ENCODE assay signal across 9 cellular contexts in the genomic region with DNA sequence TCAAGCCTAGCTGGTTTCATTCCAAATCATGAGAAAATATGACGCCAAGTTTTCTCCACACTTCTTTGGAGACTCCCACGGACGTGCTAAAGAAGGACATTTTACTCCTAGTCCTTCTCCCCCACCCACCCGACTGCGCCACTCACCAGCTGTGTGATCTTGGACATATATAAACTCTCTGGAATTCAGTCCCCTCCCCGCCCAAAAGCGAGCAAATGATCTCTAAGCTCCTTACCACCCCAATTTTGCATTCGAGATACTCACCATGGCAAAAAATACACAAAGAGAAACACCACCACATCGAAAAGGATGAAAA. TPM values are rescaled to one million over a fixed set of nuclear protein-coding genes. Genes with fewer than 3 reads are reported as not detected.
DNase-seq lines count a peak whose midpoint lies in the region; ATAC-seq, FAIRE-seq and TF ChIP-seq lines count a peak whose summit lies in the region.
"Had no signal": no experiment of that assay in that cellular context is flagged by ENCODE, and none has a peak within 500 bp of the region (broad histone marks: within the 10 kb centered on the region; RNA-seq: fewer than 3 reads in every experiment).

No MANE protein-coding gene starts in this region.

- peaks cover 37% of the 10 kb centered on the region for H3K79me2 ChIP-seq in keratinocyte (ENCODE audit: control insufficient read depth, insufficient read depth, low read length)

- peak overlapping the region; percentile 92 for H3K4me2 ChIP-seq in keratinocyte (ENCODE audit: control insufficient read depth, extremely low read depth, insufficient read depth, low read depth, low read length)

- H4K20me1 ChIP-seq in keratinocyte (ENCODE audit: control insufficient read depth, extremely low read depth, insufficient read depth, low read length) = no peaks in the 10 kb centered on the region

- FAIRE-seq in keratinocyte (lab: Jason Lieb, UNC) = no peak

- no peaks in the 10 kb centered on the region for H3K27me3 ChIP-seq in CD8-positive, alpha-beta T cell (ENCODE audit: insufficient read depth, low read length)
- H3K27me3 ChIP-seq in keratinocyte (ENCODE audit: control insufficient read depth, extremely low read depth, insufficient read depth, low read length) = no peaks in the 10 kb centered on the region

- CTCF ChIA-PET in CD8-positive, alpha-beta T cell (lab: Charles Lee) = interaction anchor here (0.6 to 1.6 kb wide), 8 partner anchors 9 to 258 kb away, joined by 3 to 7 read pairs (median 4); no protein-coding TSS in a partner anchor

- H3K4me3 Mint-ChIP-seq in CD8-positive, alpha-beta T cell = peak overlapping the region; percentile 99
- peak overlapping the region; percentile 94 to 100 (median 96) for H3K4me3 Mint-ChIP-seq in brain

- H2AFZ ChIP-seq in keratinocyte (ENCODE audit: control insufficient read depth, low read length) = peak overlapping the region; percentile 94

- dilution Hi-C loops in keratinocyte (cut with MboI; ENCODE audit: extremely low pct_ligation_motif_present, low sequenced_read_pairs) = no loop called here

- POLR2A ChIA-PET in CD8-positive, alpha-beta T cell (lab: Charles Lee) = interaction anchor here (1.0 to 2.8 kb wide), 11 partner anchors 9 to 464 kb away, joined by 3 to 13 read pairs (median 4); a partner anchor contains a TSS

- peak overlapping the region; percentile 97 for H3K4me3 ChIP-seq in CD8-positive, alpha-beta T cell (ENCODE audit: low read depth, low read length)
- H3K4me3 ChIP-seq in keratinocyte (ENCODE audit: control insufficient read depth in 2 of 3, extremely low read depth in 1 of 3, insufficient read depth in 2 of 3, low read depth in 1 of 3, low read length in 3 of 3) = peak overlapping the region; percentile 84 to 96 (median 84)

- H3K36me3 ChIP-seq in CD8-positive, alpha-beta T cell (ENCODE audit: insufficient read depth, low read length) = no peaks in the 10 kb centered on the region
- peaks cover 0 to 1% of the 10 kb centered on the region in 2 experiments for H3K36me3 ChIP-seq in keratinocyte (ENCODE audit: control insufficient read depth in 2 of 2, extremely low read depth in 1 of 2, insufficient read depth in 2 of 2, low read length in 2 of 2)

- DNase-seq in CD8-positive, alpha-beta T cell = peak in 5 of 7 experiments; percentile 21 to 66 (median 38)
- DNase-seq in M059J (ENCODE audit: low read depth) = peak; percentile 55
- no peak for DNase-seq in keratinocyte (ENCODE audit: low read depth, low spot score)
- DNase-seq in stimulated activated CD8-positive, alpha-beta memory T cell treated with anti-CD3 and anti-CD28 coated beads, Interleukin-12 subunit alpha, Interleukin-12 subunit beta, amount 100 ng/mL, for 24 hours (ENCODE audit: extremely low read depth) = peak; percentile 0
- no peak for DNase-seq in 8988T
- no peak for DNase-seq in NCI-H2227 treated with DMSO at 0.1 percent for 48 hours (lab: John Stamatoyannopoulos, UW)

- no peak for TF ChIP-seq CTCF in CD8-positive, alpha-beta T cell (IDR thresholded peaks at IDR 0.05)
- no peak for TF ChIP-seq CTCF in brain (conservative IDR thresholded peaks at IDR 0.05)
- no peak for TF ChIP-seq CTCF in keratinocyte (optimal IDR thresholded peaks at IDR 0.05 in 1 of 3, IDR thresholded peaks at IDR 0.05 in 1 of 3, conservative IDR thresholded peaks at IDR 0.05 in 1 of 3; ENCODE audit: extremely low read depth in 1 of 3, insufficient read depth in 2 of 3, low read length in 3 of 3)

- peaks cover 36% of the 10 kb centered on the region for H3K36me3 Mint-ChIP-seq in CD8-positive, alpha-beta T cell
- peaks cover 39% of the 10 kb centered on the region for H3K36me3 Mint-ChIP-seq in brain

- peaks cover 36% of the 10 kb centered on the region for H3K4me1 Mint-ChIP-seq in CD8-positive, alpha-beta T cell (ENCODE audit: low read depth)
- H3K4me1 Mint-ChIP-seq in brain = peaks cover 60% of the 10 kb centered on the region

- peaks cover 20% of the 10 kb centered on the region for H3K4me1 ChIP-seq in CD8-positive, alpha-beta T cell (ENCODE audit: insufficient read depth, low read length)
- peaks cover 9% of the 10 kb centered on the region for H3K4me1 ChIP-seq in keratinocyte (ENCODE audit: control insufficient read depth, extremely low read depth, insufficient read depth, low read length)

- intact Hi-C loops in CD8-positive, alpha-beta T cell (cut with DNase I, micrococcal nuclease) = loop anchor here (1.0 to 10.0 kb wide), 7 partner anchors 87 to 1021 kb away; a partner anchor contains a TSS

- peak overlapping the region; percentile 97 for H3K9ac ChIP-seq in keratinocyte (ENCODE audit: control insufficient read depth, extremely low read depth, insufficient read depth, low read length)

- peak overlapping the region; percentile 99 for H3K27ac Mint-ChIP-seq in CD8-positive, alpha-beta T cell
- H3K27ac Mint-ChIP-seq in brain = peak overlapping the region; percentile 90 to 100 (median 99)

- no peaks in the 10 kb centered on the region for H3K9me3 ChIP-seq in CD8-positive, alpha-beta T cell (ENCODE audit: low read length)
- H3K9me3 ChIP-seq in keratinocyte (ENCODE audit: control insufficient read depth, low read depth, low read length) = no peaks in the 10 kb centered on the region

- peak overlapping the region; percentile 95 for H3K27ac ChIP-seq in CD8-positive, alpha-beta T cell (ENCODE audit: low read depth, low read length)
- peak overlapping the region; percentile 96 for H3K27ac ChIP-seq in keratinocyte (ENCODE audit: control insufficient read depth, insufficient read depth, low read length)

- peaks cover 2% of the 10 kb centered on the region for H3K9me3 Mint-ChIP-seq in CD8-positive, alpha-beta T cell
- peaks cover 0 to 8% (median 0%) of the 10 kb centered on the region in 5 experiments for H3K9me3 Mint-ChIP-seq in brain

- ATAC-seq in CD8-positive, alpha-beta T cell = peak; percentile 24
- ATAC-seq in GM21786 (IDR thresholded peaks at IDR 0.05; ENCODE audit: unreplicated experiment) = peak; percentile 11

- no peaks in the 10 kb centered on the region for H3K27me3 Mint-ChIP-seq in CD8-positive, alpha-beta T cell (ENCODE audit: low read depth)
- H3K27me3 Mint-ChIP-seq in brain = peaks cover 14% of the 10 kb centered on the region

- H3K9me1 ChIP-seq in keratinocyte (ENCODE audit: control insufficient read depth, extremely low read depth, insufficient read depth, low read length) = no peaks in the 10 kb centered on the region

RNA-seq across cellular contexts. Expression of a gene that starts 21.9 kb away (rescaled TPM):
- total RNA-seq in CD8-positive, alpha-beta T cell = not detected
- total RNA-seq in M059J (2014; rRNA removed; shearing (Covaris generic)) = not detected in 2 replicates
- polyA plus RNA-seq in brain (ENCODE audit: insufficient read depth, low read depth, low replicate concordance) = not detected
- polyA plus RNA-seq in keratinocyte = not detected in 3 replicates
- not detected for polyA plus RNA-seq in keratinocyte (2011; ENCODE audit: low read depth)
- polyA plus RNA-seq in keratinocyte (2011; cell fraction: cytosol; rRNA removed) = not detected in 2 replicates
- not detected in 2 replicates for polyA plus RNA-seq in keratinocyte (2011; cell fraction: nucleus; rRNA removed)
- 0.08 TPM in 1 of 2 replicates, not detected in the other for polyA plus RNA-seq in keratinocyte (2012; ENCODE audit: low replicate concordance)
- not detected in 3 replicates for polyA minus RNA-seq in keratinocyte
- polyA minus RNA-seq in keratinocyte (2011; cell fraction: cytosol; rRNA and poly(A)+ RNA removed) = not detected
- not detected in 2 replicates for polyA minus RNA-seq in keratinocyte (2011; cell fraction: nucleus; rRNA and poly(A)+ RNA removed)
- total RNA-seq: NCI-H460 had no signal

Comparison
In these comparisons a context has a peak if more than half of its experiments do, and no peak if none do; other contexts are left out.
1. DNase-seq: peak in CD8-positive, alpha-beta T cell (5 of 7), M059J (single experiment) and stimulated activated CD8-positive, alpha-beta memory T cell treated with anti-CD3 and anti-CD28 coated beads, Interleukin-12 subunit alpha, Interleukin-12 subunit beta, amount 100 ng/mL, for 24 hours (single experiment); none in keratinocyte (single experiment), 8988T (single experiment) and NCI-H2227 treated with DMSO at 0.1 percent for 48 hours (single experiment).